ENCODE assay signal across 9 cellular contexts in the genomic region with DNA sequence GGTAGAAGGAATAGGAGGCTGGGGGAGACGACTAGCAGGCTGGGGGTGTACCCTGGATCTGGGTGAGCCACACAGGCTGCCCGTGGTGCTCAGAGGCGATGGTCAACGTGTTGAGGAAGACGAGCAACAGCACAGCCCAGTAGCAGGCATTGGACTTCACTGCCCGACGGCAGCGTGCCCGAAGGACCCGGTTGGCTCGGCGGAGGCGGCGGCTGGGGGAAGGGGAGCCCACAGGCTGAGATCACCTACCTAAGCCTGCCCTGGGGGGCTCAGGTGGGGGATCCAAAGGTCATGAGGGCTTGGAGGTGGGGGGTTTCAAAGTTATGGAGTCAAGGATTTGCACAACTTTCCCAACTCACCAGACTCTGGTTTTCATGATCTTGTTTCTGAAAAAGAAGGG. TPM values are rescaled to one million over a fixed set of nuclear protein-coding genes. Genes with fewer than 3 reads are reported as not detected.
"Had no signal": no experiment of that assay in that cellular context is flagged by ENCODE, and none has a peak within 500 bp of the region (broad histone marks: within the 10 kb centered on the region; RNA-seq: fewer than 3 reads in every experiment).

No MANE protein-coding gene starts in this region.

- DNase-seq: IMR-90, KBM-7, KG1 had no signal

- H3K27ac ChIP-seq: HL-60 had no signal

- H3K4me3 ChIP-seq: K562 had no signal

- H3K27ac Mint-ChIP-seq: IgD-negative memory B cell had no signal

- H3K4me3 Mint-ChIP-seq: IgD-negative memory B cell had no signal

- ATAC-seq: HepG2, K562 had no signal

RNA-seq across cellular contexts. Expression of gene CACNA1F, which starts 7.3 kb away (rescaled TPM):
- total RNA-seq: HepG2, HT-29, HT1080, IMR-90 had no signal

RNA-seq across cellular contexts. Expression of gene FOXP3, which starts 38.7 kb away (rescaled TPM):
- total RNA-seq: HepG2, HT-29, HT1080, IMR-90 had no signal
